In genomic region chr14:24430143-24430681, GRCh38 we compare ENCODE assay signal across 8 cellular contexts. TPM values are rescaled to one million over a fixed set of nuclear protein-coding genes. Genes with fewer than 3 reads are reported as not detected.
DNase-seq lines count a peak whose midpoint lies in the region; ATAC-seq, FAIRE-seq and TF ChIP-seq lines count a peak whose summit lies in the region.

No MANE protein-coding gene starts in this region.

- peak overlapping the region; percentile 92 for H3K4me2 ChIP-seq in K562 (ENCODE audit: insufficient read depth, low read length)

- H3K27ac ChIP-seq in K562 (ENCODE audit: extremely low read depth, low read depth, low read length): peak overlapping the region; percentile 85

- CTCF ChIA-PET in K562 (lab: Yijun Ruan, JAX; ENCODE audit: low intra/inter-chr PET ratio): interaction anchor here (1.3 kb wide), 1 partner anchor 103 kb away, joined by 5 read pairs; no protein-coding TSS in a partner anchor

- TF ChIP-seq EP300 in K562 (IDR thresholded peaks at IDR 0.05; ENCODE audit: low read length): no peak

- peak overlapping the region; percentile 68 for H3K4me3 ChIP-seq in K562
- H3K4me3 ChIP-seq in iPS-11a (ENCODE audit: low read depth, low read length): peak overlapping the region; percentile 75
- H3K4me3 ChIP-seq in skeletal muscle cell (ENCODE audit: low read depth, low read length): peak overlapping the region; percentile 88

- H3K9me1 ChIP-seq in K562 (ENCODE audit: control insufficient read depth, insufficient read depth, low read length): peaks cover 3% of the 10 kb centered on the region

- TF ChIP-seq POLR2A in K562 (conservative IDR thresholded peaks at IDR 0.05): no peak

- ATAC-seq in GM19438 (IDR thresholded peaks at IDR 0.05; ENCODE audit: low read depth, unreplicated experiment): peak; percentile 55
- peak; percentile 45 for ATAC-seq in HG03460 (IDR thresholded peaks at IDR 0.05; ENCODE audit: unreplicated experiment)
- ATAC-seq in K562: peak; percentile 85

- no TSS peak for BruUV-seq in K562 (replicated peaks; lab: Mats Ljungman, UMichigan)

- peak; percentile 11 for DNase-seq in DMS153 (lab: John Stamatoyannopoulos, UW)
- DNase-seq in SK-N-DZ (ENCODE audit: low spot score): peak; percentile 56
- peak in 3 of 4 experiments; percentile 74 to 88 (median 85) for DNase-seq in K562 (ENCODE audit: extremely low read depth in 1 of 4, low spot score in 3 of 4)
- peak; percentile 37 for DNase-seq in skeletal muscle cell (ENCODE audit: low read depth)
- DNase-seq in GF-D8 (lab: John Stamatoyannopoulos, UW): no peak

- WGBS in K562 (ENCODE audit: insufficient coverage, low coverage, missing lambda C conversion rate): 0% methylated on average over 4 of the region's 28 CpGs

- H4K20me1 ChIP-seq in K562 (replicated peaks; ENCODE audit: control insufficient read depth, insufficient read depth, low read length): peaks cover 5% of the 10 kb centered on the region; the same call in 1 of the 2 replicates

- peak overlapping the region; percentile 84 to 91 for H3K9ac ChIP-seq in K562 (ENCODE audit: insufficient read depth in 1 of 2, low read depth in 2 of 2, low read length in 2 of 2)

- H3K4me1 ChIP-seq in K562 (replicated peaks in 1 of 2; ENCODE audit: control insufficient read depth in 2 of 2, insufficient read depth in 2 of 2, low read length in 2 of 2): peaks cover 35 to 53% of the 10 kb centered on the region in 2 experiments

- POLR2A ChIA-PET in K562 (lab: Yijun Ruan, JAX): interaction anchor here (0.7 to 3.9 kb wide), 9 partner anchors 9 to 188 kb away, joined by 3 to 43 read pairs (median 6); partner anchors contain the start of genes SDR39U1 and TINF2

- peak overlapping the region; percentile 79 for H2AFZ ChIP-seq in K562 (ENCODE audit: low read depth, low read length)

- peak; percentile 80 for FAIRE-seq in K562 (lab: Jason Lieb, UNC)

- H3K9me3 ChIP-seq in K562 (replicated peaks; ENCODE audit: control insufficient read depth, insufficient read depth, low read depth, low read length): no peaks in the 10 kb centered on the region; the same call in 1 of the 2 replicates

- in situ Hi-C loops in K562 (cut with MboI): loop anchor here (5.0 to 10.0 kb wide), 3 partner anchors 98 to 375 kb away; partner anchors contain the start of genes CARMIL3 and TINF2

- TF ChIP-seq CTCF in K562 (IDR thresholded peaks at IDR 0.05 in 2 of 3, conservative IDR thresholded peaks at IDR 0.05 in 1 of 3; ENCODE audit: insufficient read depth in 2 of 3, low read depth in 1 of 3, low read length in 3 of 3): no peak

- no peaks in the 10 kb centered on the region for H3K27me3 ChIP-seq in K562 (ENCODE audit: control insufficient read depth in 2 of 2, insufficient read depth in 2 of 2, low read length in 2 of 2)

- intact Hi-C loops in K562 (cut with micrococcal nuclease): loop anchor here (2.0 kb wide), 1 partner anchor 187 kb away; the partner anchor contains the start of gene TINF2

- H3K36me3 ChIP-seq in K562 (ENCODE audit: control insufficient read depth, insufficient read depth, low read length): peaks cover 18% of the 10 kb centered on the region; the same call in 2 of the 3 replicates

- H3K79me2 ChIP-seq in K562 (ENCODE audit: control insufficient read depth, insufficient read depth, low read length): peaks cover 12% of the 10 kb centered on the region

- no peak for TF ChIP-seq RAD21 in K562 (CRISPR knock-in tag; conservative IDR thresholded peaks at IDR 0.05 in 1 of 2, IDR thresholded peaks at IDR 0.05 in 1 of 2)

RNA-seq across cellular contexts. Expression of gene KHNYN, which starts 0.5 kb away (rescaled TPM):
- 19.1 and 21.1 TPM in 2 replicates for polyA plus RNA-seq in SK-N-DZ (2014; cell fraction: cytosol; rRNA removed)
- polyA plus RNA-seq in SK-N-DZ (2014; cell fraction: nucleus; rRNA removed): 30.5 and 42.2 TPM in 2 replicates
- 28.3 and 36.5 TPM in 2 replicates for total RNA-seq in K562 (2011; cell fraction: chromatin; rRNA removed; ENCODE audit: low replicate concordance)
- total RNA-seq in K562 (2011; cell fraction: nucleolus; rRNA removed): 27.8 and 28.2 TPM in 2 replicates
- 29.5 and 37.6 TPM in 2 replicates for total RNA-seq in K562 (2011; cell fraction: nucleoplasm; rRNA removed)
- 18.6 and 26.9 TPM in 2 replicates for total RNA-seq in K562 (2014; rRNA removed)
- total RNA-seq in K562 (2014; rRNA removed; fragmentation: Illumina TruSeq; extraction: Trizol): 13.6 and 14.2 TPM in 2 replicates
- total RNA-seq in K562 (2015; rRNA removed; fragmentation: Illumina TruSeq; extraction: Trizol): 14.5 and 14.6 TPM in 2 replicates
- total RNA-seq in K562 (2021): 20.0 and 26.0 TPM in 2 replicates
- 12.4 and 14.8 TPM in 2 replicates for polyA plus RNA-seq in K562 (2011; rRNA removed)
- 8.9 and 10.7 TPM in 2 replicates for polyA plus RNA-seq in K562 (2011; cell fraction: cytosol; rRNA removed)
- 35.7 and 38.4 TPM in 2 replicates for polyA plus RNA-seq in K562 (2011; cell fraction: nucleus; rRNA removed)
- polyA plus RNA-seq in K562 (2012): 15.4 and 24.1 TPM in 2 replicates
- 14.1 and 18.3 TPM in 2 replicates for polyA plus RNA-seq in K562 (2014; fragmentation: Illumina TruSeq; extraction: Trizol)
- polyA plus RNA-seq in K562 (2014; fragmentation: Nextera tagmentation; extraction: Ambion mirVana): 1 to 10 TPM in 1 of 2 experiments, under 1 TPM in 1; 0.76 to 1.8 TPM
- polyA plus RNA-seq in K562 (2014; rRNA removed): 14.4 and 16.5 TPM in 2 replicates
- 16.5 and 17.2 TPM in 2 replicates for polyA minus RNA-seq in K562 (2011; rRNA and poly(A)+ RNA removed)
- polyA minus RNA-seq in K562 (2011; cell fraction: cytosol; rRNA and poly(A)+ RNA removed): 8.8 and 9.6 TPM in 2 replicates
- 29.2 and 37.0 TPM in 2 replicates for polyA minus RNA-seq in K562 (2011; cell fraction: nucleus; rRNA and poly(A)+ RNA removed)

RNA-seq across cellular contexts. Expression of gene CBLN3, which starts 0.7 kb away (rescaled TPM):
- 0.08 and 0.56 TPM in 2 replicates for polyA plus RNA-seq in SK-N-DZ (2014; cell fraction: cytosol; rRNA removed)
- polyA plus RNA-seq in SK-N-DZ (2014; cell fraction: nucleus; rRNA removed): 0.14 and 0.76 TPM in 2 replicates
- total RNA-seq in K562 (2011; cell fraction: chromatin; rRNA removed; ENCODE audit: low replicate concordance): 1.5 and 2.4 TPM in 2 replicates
- total RNA-seq in K562 (2011; cell fraction: nucleolus; rRNA removed): 0.67 and 0.92 TPM in 2 replicates
- 0.95 and 1.1 TPM in 2 replicates for total RNA-seq in K562 (2011; cell fraction: nucleoplasm; rRNA removed)
- total RNA-seq in K562 (2014; rRNA removed) (0.05 and 0.20 TPM in 2 replicates), K562 (2014; rRNA removed; fragmentation: Illumina TruSeq; extraction: Trizol) (0.10 and 0.11 TPM in 2 replicates), K562 (2015; rRNA removed; fragmentation: Illumina TruSeq; extraction: Trizol) (0.19 and 0.25 TPM in 2 replicates), K562 (2021) (0.44 and 0.67 TPM in 2 replicates)
- polyA plus RNA-seq in K562 (2011; rRNA removed) (0.59 and 0.66 TPM in 2 replicates), K562 (2014; fragmentation: Illumina TruSeq; extraction: Trizol) (0.30 and 0.32 TPM in 2 replicates), K562 (2014; fragmentation: Nextera tagmentation; extraction: Ambion mirVana) (under 1 TPM in 1 of 2 experiments, not detected in 1; 0.06 TPM), K562 (2014; rRNA removed) (0.05 and 0.27 TPM in 2 replicates)
- polyA plus RNA-seq in K562 (2011; cell fraction: cytosol; rRNA removed): 0.53 and 0.57 TPM in 2 replicates
- 2.5 and 3.6 TPM in 2 replicates for polyA plus RNA-seq in K562 (2011; cell fraction: nucleus; rRNA removed)
- polyA plus RNA-seq in K562 (2012): 0.74 and 0.96 TPM in 2 replicates
- 0.09 and 0.28 TPM in 2 replicates for polyA minus RNA-seq in K562 (2011; rRNA and poly(A)+ RNA removed)
- 2.2 TPM in 1 of 2 replicates, not detected in the other for polyA minus RNA-seq in K562 (2011; cell fraction: cytosol; rRNA and poly(A)+ RNA removed)
- polyA minus RNA-seq in K562 (2011; cell fraction: nucleus; rRNA and poly(A)+ RNA removed): 0.27 and 0.56 TPM in 2 replicates

RNA-seq across cellular contexts. Expression of gene SDR39U1, which starts 12.4 kb away (rescaled TPM):
- 29.1 and 47.6 TPM in 2 replicates for polyA plus RNA-seq in SK-N-DZ (2014; cell fraction: cytosol; rRNA removed)
- 162 and 252 TPM in 2 replicates for polyA plus RNA-seq in SK-N-DZ (2014; cell fraction: nucleus; rRNA removed)
- total RNA-seq in K562 (2011; cell fraction: chromatin; rRNA removed; ENCODE audit: low replicate concordance): 32.9 and 64.5 TPM in 2 replicates
- total RNA-seq in K562 (2011; cell fraction: nucleolus; rRNA removed): 53.7 and 68.7 TPM in 2 replicates
- 47.4 and 51.2 TPM in 2 replicates for total RNA-seq in K562 (2011; cell fraction: nucleoplasm; rRNA removed)
- total RNA-seq in K562 (2014; rRNA removed) (19.8 and 21.7 TPM in 2 replicates), K562 (2014; rRNA removed; fragmentation: Illumina TruSeq; extraction: Trizol) (8.8 and 10.4 TPM in 2 replicates), K562 (2015; rRNA removed; fragmentation: Illumina TruSeq; extraction: Trizol) (17.7 and 18.2 TPM in 2 replicates), K562 (2021) (34.5 and 36.8 TPM in 2 replicates)
- polyA plus RNA-seq in K562 (2011; rRNA removed) (33.2 and 38.4 TPM in 2 replicates), K562 (2014; fragmentation: Illumina TruSeq; extraction: Trizol) (27.8 and 40.9 TPM in 2 replicates), K562 (2014; fragmentation: Nextera tagmentation; extraction: Ambion mirVana) (10 to 100 TPM; 11.0 to 18.6 TPM), K562 (2014; rRNA removed) (53.7 and 56.1 TPM in 2 replicates)
- 49.6 and 54.6 TPM in 2 replicates for polyA plus RNA-seq in K562 (2011; cell fraction: cytosol; rRNA removed)
- 164 and 205 TPM in 2 replicates for polyA plus RNA-seq in K562 (2011; cell fraction: nucleus; rRNA removed)
- polyA plus RNA-seq in K562 (2012): 31.9 and 54.5 TPM in 2 replicates
- 7.8 and 10.4 TPM in 2 replicates for polyA minus RNA-seq in K562 (2011; rRNA and poly(A)+ RNA removed)
- 8.9 TPM in 2 replicates for polyA minus RNA-seq in K562 (2011; cell fraction: cytosol; rRNA and poly(A)+ RNA removed)
- polyA minus RNA-seq in K562 (2011; cell fraction: nucleus; rRNA and poly(A)+ RNA removed): 25.7 and 34.4 TPM in 2 replicates

RNA-seq across cellular contexts. Expression of gene NYNRIN, which starts 31.4 kb away (rescaled TPM):
- 9.4 and 12.4 TPM in 2 replicates for polyA plus RNA-seq in SK-N-DZ (2014; cell fraction: cytosol; rRNA removed)
- 10.9 and 23.4 TPM in 2 replicates for polyA plus RNA-seq in SK-N-DZ (2014; cell fraction: nucleus; rRNA removed)
- total RNA-seq in K562 (2011; cell fraction: chromatin; rRNA removed; ENCODE audit: low replicate concordance): 1.0 and 5.0 TPM in 2 replicates
- 2.6 and 5.3 TPM in 2 replicates for total RNA-seq in K562 (2011; cell fraction: nucleolus; rRNA removed)
- 2.0 and 2.1 TPM in 2 replicates for total RNA-seq in K562 (2011; cell fraction: nucleoplasm; rRNA removed)
- total RNA-seq in K562 (2014; rRNA removed) (0.37 and 0.54 TPM in 2 replicates), K562 (2014; rRNA removed; fragmentation: Illumina TruSeq; extraction: Trizol) (0.22 TPM in 2 replicates), K562 (2015; rRNA removed; fragmentation: Illumina TruSeq; extraction: Trizol) (0.14 and 0.23 TPM in 2 replicates), K562 (2021) (1.2 and 1.9 TPM in 2 replicates)
- polyA plus RNA-seq in K562 (2011; rRNA removed) (1.2 TPM in 2 replicates), K562 (2014; fragmentation: Illumina TruSeq; extraction: Trizol) (0.58 and 0.61 TPM in 2 replicates), K562 (2014; fragmentation: Nextera tagmentation; extraction: Ambion mirVana) (under 1 TPM; 0.04 to 0.06 TPM), K562 (2014; rRNA removed) (0.28 and 0.47 TPM in 2 replicates)
- 0.78 and 1.7 TPM in 2 replicates for polyA plus RNA-seq in K562 (2011; cell fraction: cytosol; rRNA removed)
- 2.2 and 4.2 TPM in 2 replicates for polyA plus RNA-seq in K562 (2011; cell fraction: nucleus; rRNA removed)
- 0.68 and 0.72 TPM in 2 replicates for polyA plus RNA-seq in K562 (2012)
- 1.5 and 2.9 TPM in 2 replicates for polyA minus RNA-seq in K562 (2011; rRNA and poly(A)+ RNA removed)
- 2.5 and 3.9 TPM in 2 replicates for polyA minus RNA-seq in K562 (2011; cell fraction: cytosol; rRNA and poly(A)+ RNA removed)
- polyA minus RNA-seq in K562 (2011; cell fraction: nucleus; rRNA and poly(A)+ RNA removed): 2.6 and 3.5 TPM in 2 replicates
